ENCODE assay signal across 17 cellular contexts in genomic region chr5:14209836-14210235, GRCh38.
DNase-seq lines count a peak whose midpoint lies in the region; ATAC-seq, FAIRE-seq and TF ChIP-seq lines count a peak whose summit lies in the region.
"Had no signal": no experiment of that assay in that cellular context is flagged by ENCODE, and none has a peak within 500 bp of the region (broad histone marks: within the 10 kb centered on the region; RNA-seq: fewer than 3 reads in every experiment).

No MANE protein-coding gene starts in this region.

- H3K27me3 ChIP-seq in sigmoid colon (no peaks in the 10 kb centered on the region), tibial artery (no peaks in the 10 kb centered on the region)

- no peak for TF ChIP-seq POLR2A in sigmoid colon (IDR thresholded peaks at IDR 0.05)

- H3K4me1 Mint-ChIP-seq in T-helper 17 cell: no peaks in the 10 kb centered on the region

- DNase-seq in GM12864 (ENCODE audit: low read depth) (no peak), T-helper 17 cell (no peak), islet precursor cell (peak; percentile 43), sigmoid colon (no peak), tibial artery (no peak), urothelium cell line (ENCODE audit: low spot score) (no peak), mucosa of descending colon (no peak)
- DNase-seq in effector CD4-positive, alpha-beta T cell: no peak
- DNase-seq: activated CD4-positive, alpha-beta T cell treated with anti-CD3 and anti-CD28 coated beads, Interleukin-2, amount 50 U/mL, for 48 hours; activated T-cell treated with anti-CD3 and anti-CD28 coated beads, Interleukin-2, amount 50 U/mL, for 24 hours; effector memory CD8-positive, alpha-beta T cell; GF-D8; naive thymus-derived CD8-positive, alpha-beta T cell; NCI-H2107; psoas muscle; substantia nigra had no signal

- no peak overlapping the region for H3K4me3 Mint-ChIP-seq in T-helper 17 cell
- H3K4me3 Mint-ChIP-seq: activated T-cell treated with anti-CD3 and anti-CD28 coated beads, Interleukin-2, amount 50 U/mL, for 24 hours; naive thymus-derived CD8-positive, alpha-beta T cell had no signal

- H3K36me3 ChIP-seq in sigmoid colon: no peaks in the 10 kb centered on the region
- H3K36me3 ChIP-seq in tibial artery: no peaks in the 10 kb centered on the region
- no peaks in the 10 kb centered on the region for H3K36me3 ChIP-seq in mucosa of descending colon (ENCODE audit: low read depth)

- TF ChIP-seq CTCF in GM12864 (IDR thresholded peaks at IDR 0.05; ENCODE audit: low read depth, low read length, missing control alignments) (no peak), sigmoid colon (IDR thresholded peaks at IDR 0.05) (no peak), tibial artery (IDR thresholded peaks at IDR 0.05) (no peak), mucosa of descending colon (IDR thresholded peaks at IDR 0.05) (no peak)

- ATAC-seq in T-helper 17 cell (no peak), mucosa of descending colon (no peak)
- ATAC-seq: effector memory CD8-positive, alpha-beta T cell; left lobe of liver; naive thymus-derived CD8-positive, alpha-beta T cell; psoas muscle had no signal

- H3K36me3 Mint-ChIP-seq in T-helper 17 cell (ENCODE audit: low read depth): peaks cover 5% of the 10 kb centered on the region
- H3K36me3 Mint-ChIP-seq: naive thymus-derived CD8-positive, alpha-beta T cell had no signal

- TF ChIP-seq EP300 in sigmoid colon (IDR thresholded peaks at IDR 0.05): no peak

- WGBS in sigmoid colon, 2 donors: 90 to 94% methylated on average over 8 of the region's 8 CpGs

- H3K27ac Mint-ChIP-seq in T-helper 17 cell: peak overlapping the region; percentile 25
- H3K27ac Mint-ChIP-seq: activated T-cell treated with anti-CD3 and anti-CD28 coated beads, Interleukin-2, amount 50 U/mL, for 24 hours had no signal

- H3K4me3 ChIP-seq in GM12864 (ENCODE audit: low read depth, low read length) (peak overlapping the region; percentile 34), sigmoid colon (no peak overlapping the region), tibial artery (no peak overlapping the region), mucosa of descending colon (no peak overlapping the region)
- H3K4me3 ChIP-seq: psoas muscle had no signal

- peaks cover 0 to 88% (median 80%) of the 10 kb centered on the region in 4 donors for H3K4me1 ChIP-seq in sigmoid colon
- peaks cover 0 to 78% (median 25%) of the 10 kb centered on the region in 4 donors for H3K4me1 ChIP-seq in tibial artery
- H3K4me1 ChIP-seq in mucosa of descending colon (ENCODE audit: low read depth): peaks cover 74% of the 10 kb centered on the region

- H3K27me3 Mint-ChIP-seq in T-helper 17 cell: peaks cover 44% of the 10 kb centered on the region

- intact Hi-C loops in sigmoid colon (cut with DNase I) (loop anchor here (2.0 kb wide), 1 partner anchor 63 kb away; no protein-coding TSS in a partner anchor), tibial artery (cut with DNase I; ENCODE audit: low total_unique reads) (loop anchor here (10.0 kb wide), 1 partner anchor 55 kb away; no protein-coding TSS in a partner anchor), mucosa of descending colon (cut with DNase I, micrococcal nuclease) (loop anchor here (10.0 kb wide), 1 partner anchor 65 kb away; the partner anchor contains the start of gene TRIO (in 2 of the 2))

- no peak for FAIRE-seq in urothelium cell line (lab: Jason Lieb, UNC)

- no peaks in the 10 kb centered on the region for H3K9me3 ChIP-seq in T-helper 17 cell (ENCODE audit: control insufficient read depth, low read length, poor library complexity, severe bottlenecking)
- no peaks in the 10 kb centered on the region for H3K9me3 ChIP-seq in sigmoid colon
- no peaks in the 10 kb centered on the region for H3K9me3 ChIP-seq in tibial artery
- H3K9me3 ChIP-seq in mucosa of descending colon: no peaks in the 10 kb centered on the region
- H3K9me3 ChIP-seq: psoas muscle had no signal

- H3K27ac ChIP-seq in sigmoid colon (peak overlapping the region; percentile 71 to 77 (median 75)), tibial artery (no peak overlapping the region)
- H3K27ac ChIP-seq: psoas muscle had no signal

Comparison
In these comparisons a context has a peak if more than half of its experiments do, and no peak if none do; other contexts are left out.
1. H3K27ac ChIP-seq: peak in sigmoid colon (4 of 4); none in tibial artery (0 of 2).